In the genomic region with DNA sequence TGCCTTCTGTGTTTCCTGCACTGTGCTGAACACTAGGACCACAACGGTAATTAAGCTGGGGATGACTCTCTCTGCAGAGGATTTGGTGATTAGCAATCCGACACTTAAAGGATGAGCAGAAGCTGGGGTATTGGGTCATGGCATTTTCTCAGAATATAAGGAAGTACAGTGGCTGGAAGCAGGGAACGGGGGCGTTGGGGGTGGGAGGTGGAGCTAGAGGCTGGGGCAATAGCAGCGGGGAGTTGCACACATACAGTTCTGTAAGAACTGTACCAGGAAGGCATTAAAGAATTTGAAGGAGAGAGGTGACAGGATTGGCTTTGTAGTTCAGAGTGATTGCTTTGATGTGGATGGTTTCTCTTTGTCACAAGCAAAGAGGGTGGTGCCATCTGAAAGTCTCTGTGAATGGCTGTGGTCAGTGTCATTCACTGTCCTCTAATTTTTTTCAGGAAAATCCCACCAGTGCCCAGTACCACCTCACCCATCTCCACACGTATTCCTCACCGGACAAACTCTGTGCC, we compare ENCODE assay signal across 21 cellular contexts. TPM values are rescaled to one million over a fixed set of nuclear protein-coding genes. Genes with fewer than 3 reads are reported as not detected.
A peak's percentile ranks its signal among the peaks of the same experiment; 100 is the strongest.
DNase-seq lines count a peak whose midpoint lies in the region; ATAC-seq lines count a peak whose summit lies in the region.
"Had no signal": no experiment of that assay in that cellular context is flagged by ENCODE, and none has a peak within 500 bp of the region (broad histone marks: within the 10 kb centered on the region; RNA-seq: fewer than 3 reads in every experiment).

No MANE protein-coding gene starts in this region.

- ATAC-seq in activated T-cell treated with anti-CD3 and anti-CD28 coated beads, Interleukin-2, amount 50 U/mL, for 72 hours (replicated peaks in 1 of 2) = no peak
- peak in 2 of 4 experiments; percentile 36 to 54 for ATAC-seq in T-cell (replicated peaks in 1 of 4)
- no peak for ATAC-seq in stimulated activated naive CD8-positive, alpha-beta T cell treated with anti-CD3 and anti-CD28 coated beads, Interleukin-15, amount 100 ng/mL, for 72 hours
- ATAC-seq in GM18517 (IDR thresholded peaks at IDR 0.05; ENCODE audit: unreplicated experiment) = no peak

- POLR2A ChIA-PET in T-cell (lab: Charles Lee) = interaction anchor here (0.5 to 1.9 kb wide), 5 partner anchors 16 to 158 kb away, joined by 3 to 6 read pairs (median 3); no protein-coding TSS in a partner anchor

- H3K9me3 Mint-ChIP-seq in activated T-cell treated with anti-CD3 and anti-CD28 coated beads, Interleukin-2, amount 50 U/mL, for 72 hours = no peaks in the 10 kb centered on the region
- H3K9me3 Mint-ChIP-seq in T-cell = no peaks in the 10 kb centered on the region
- no peaks in the 10 kb centered on the region for H3K9me3 Mint-ChIP-seq in stimulated activated naive CD8-positive, alpha-beta T cell treated with anti-CD3 and anti-CD28 coated beads, Interleukin-15, amount 100 ng/mL, for 72 hours
- H3K9me3 Mint-ChIP-seq: mesothelial cell of epicardium had no signal

- CTCF ChIA-PET in T-cell (lab: Charles Lee) = interaction anchor here (0.6 to 7.9 kb wide), 14 partner anchors 10 to 76 kb away, joined by 3 to 80 read pairs (median 6); no protein-coding TSS in a partner anchor

- H3K27ac Mint-ChIP-seq in activated T-cell treated with anti-CD3 and anti-CD28 coated beads, Interleukin-2, amount 50 U/mL, for 72 hours = peak overlapping the region; percentile 79
- peak overlapping the region; percentile 47 to 71 for H3K27ac Mint-ChIP-seq in T-cell
- H3K27ac Mint-ChIP-seq in stimulated activated naive CD8-positive, alpha-beta T cell treated with anti-CD3 and anti-CD28 coated beads, Interleukin-15, amount 100 ng/mL, for 72 hours = peak overlapping the region; percentile 71 to 89
- H3K27ac Mint-ChIP-seq: mesothelial cell of epicardium had no signal

- H3K36me3 Mint-ChIP-seq in activated T-cell treated with anti-CD3 and anti-CD28 coated beads, Interleukin-2, amount 50 U/mL, for 72 hours (ENCODE audit: insufficient read depth in 2 of 2) = peaks cover 18 to 29% of the 10 kb centered on the region in 2 donors
- peaks cover 76% of the 10 kb centered on the region for H3K36me3 Mint-ChIP-seq in T-cell

- H3K4me1 Mint-ChIP-seq in activated T-cell treated with anti-CD3 and anti-CD28 coated beads, Interleukin-2, amount 50 U/mL, for 72 hours (ENCODE audit: low read depth) = peaks cover 20% of the 10 kb centered on the region
- H3K4me1 Mint-ChIP-seq in T-cell = peaks cover 54 to 68% (median 58%) of the 10 kb centered on the region in 3 donors
- H3K4me1 Mint-ChIP-seq in stimulated activated naive CD8-positive, alpha-beta T cell treated with anti-CD3 and anti-CD28 coated beads, Interleukin-15, amount 100 ng/mL, for 72 hours = peaks cover 45% of the 10 kb centered on the region

- no peak for DNase-seq in activated T-cell treated with anti-CD3 and anti-CD28 coated beads, Interleukin-2, amount 50 U/mL, for 72 hours
- DNase-seq in activated T-cell treated with anti-CD3 and anti-CD28 coated beads for 4 hours = no peak
- no peak for DNase-seq in T-cell
- DNase-seq in stimulated activated naive CD8-positive, alpha-beta T cell treated with anti-CD3 and anti-CD28 coated beads, Interleukin-15, amount 100 ng/mL, for 72 hours = no peak
- DNase-seq in 8988T = no peak
- DNase-seq in NCI-H345 treated with DMSO at 0.1 percent for 48 hours (lab: John Stamatoyannopoulos, UW; ENCODE audit: unreplicated experiment) = no peak
- DNase-seq: Caco-2; dorsolateral prefrontal cortex; GOT3; NCI-H1694 treated with DMSO at 0.1 percent for 48 hours; NCI-H226; Peyer's patch; stimulated activated CD4-positive, alpha-beta T cell treated with anti-CD3 and anti-CD28 coated beads, Interleukin-15, amount 100 ng/mL, for 24 hours; stimulated activated naive CD4-positive, alpha-beta T cell treated with Interleukin-2 at 50 U/mL for 16 hours; trophoblast cell had no signal

- H3K27me3 Mint-ChIP-seq in activated T-cell treated with anti-CD3 and anti-CD28 coated beads, Interleukin-2, amount 50 U/mL, for 72 hours (ENCODE audit: low read depth) = no peaks in the 10 kb centered on the region
- no peaks in the 10 kb centered on the region for H3K27me3 Mint-ChIP-seq in T-cell
- no peaks in the 10 kb centered on the region for H3K27me3 Mint-ChIP-seq in stimulated activated naive CD8-positive, alpha-beta T cell treated with anti-CD3 and anti-CD28 coated beads, Interleukin-15, amount 100 ng/mL, for 72 hours

- H3K4me3 Mint-ChIP-seq in activated T-cell treated with anti-CD3 and anti-CD28 coated beads, Interleukin-2, amount 50 U/mL, for 72 hours = no peak overlapping the region
- H3K4me3 Mint-ChIP-seq in T-cell = peak overlapping the region in 1 of 3 donors; percentile 20
- no peak overlapping the region for H3K4me3 Mint-ChIP-seq in stimulated activated naive CD8-positive, alpha-beta T cell treated with anti-CD3 and anti-CD28 coated beads, Interleukin-15, amount 100 ng/mL, for 72 hours
- H3K4me3 Mint-ChIP-seq: mesothelial cell of epicardium had no signal

- H3K27ac ChIP-seq in angular gyrus (ENCODE audit: low read depth, low read length) = peak overlapping the region; percentile 30
- H3K27ac ChIP-seq: breast epithelium, Peyer's patch, right atrium auricular region, SK-N-MC had no signal

RNA-seq across cellular contexts. Expression of gene PSMD6, which starts 28.2 kb away (rescaled TPM):
- 10 to 100 TPM; 83.4 to 90.3 TPM for total RNA-seq in activated T-cell treated with anti-CD3 and anti-CD28 coated beads, Interleukin-2, amount 50 U/mL, for 72 hours
- total RNA-seq in T-cell = 10 to 100 TPM; 60.2 to 95.4 (median 73.2) TPM
